16 cellular contexts compared by ENCODE assay signal in genomic region chr13:97549201-97549600, GRCh38.
DNase-seq lines count a peak whose midpoint lies in the region; ATAC-seq and TF ChIP-seq lines count a peak whose summit lies in the region.
"Had no signal": no experiment of that assay in that cellular context is flagged by ENCODE, and none has a peak within 500 bp of the region (broad histone marks: within the 10 kb centered on the region; RNA-seq: fewer than 3 reads in every experiment).

No MANE protein-coding gene starts in this region.

- peaks cover 18% of the 10 kb centered on the region for H3K4me1 ChIP-seq in IMR-90 (ENCODE audit: control insufficient read depth, insufficient read depth, low read length)
- H3K4me1 ChIP-seq in suprapubic skin: no peaks in the 10 kb centered on the region
- H3K4me1 ChIP-seq in osteoblast (ENCODE audit: insufficient read depth, low read length): no peaks in the 10 kb centered on the region
- H3K4me1 ChIP-seq: BLaER1, HAP-1 had no signal

- H3K27me3 ChIP-seq in IMR-90 (ENCODE audit: control insufficient read depth, insufficient read depth, low read length): no peaks in the 10 kb centered on the region; the same call in 1 of the 2 replicates
- no peaks in the 10 kb centered on the region for H3K27me3 ChIP-seq in suprapubic skin
- no peaks in the 10 kb centered on the region for H3K27me3 ChIP-seq in osteoblast (ENCODE audit: insufficient read depth, low read length)
- H3K27me3 ChIP-seq: BLaER1 had no signal

- peak overlapping the region; percentile 70; the same call in 1 of the 2 replicates for H3K18ac ChIP-seq in IMR-90 (ENCODE audit: low read depth, low read length)

- H3K4me2 ChIP-seq in IMR-90 (ENCODE audit: low read depth, low read length): no peak overlapping the region
- no peak overlapping the region for H3K4me2 ChIP-seq in osteoblast (ENCODE audit: insufficient read depth, low read length)
- H3K4me2 ChIP-seq: BLaER1 had no signal

- no CpG with 5 or more reads among the region's 1 CpG for WGBS in IMR-90 (ENCODE audit: extremely low coverage in 2 of 2, insufficient read length in 1 of 2), 2 experiments
- 63% methylated on average over 1 of the region's 1 CpG for WGBS in suprapubic skin

- H3K9me3 ChIP-seq in IMR-90 (ENCODE audit: control insufficient read depth, insufficient read depth, low read length): no peaks in the 10 kb centered on the region
- no peaks in the 10 kb centered on the region for H3K9me3 ChIP-seq in suprapubic skin
- H3K9me3 ChIP-seq in osteoblast (ENCODE audit: low read depth, low read length): no peaks in the 10 kb centered on the region
- H3K9me3 ChIP-seq: HAP-1 had no signal

- TF ChIP-seq CTCF in IMR-90 (conservative IDR thresholded peaks at IDR 0.05; ENCODE audit: low read depth, low read length) (no peak), suprapubic skin (IDR thresholded peaks at IDR 0.05) (no peak), osteoblast (IDR thresholded peaks at IDR 0.05; ENCODE audit: extremely low read depth, low read depth, low read length) (no peak)

- 0 out of 2 replicates have a peak overlapping the region, but pooled peaks have one; percentile 49 for H2BK20ac ChIP-seq in IMR-90 (ENCODE audit: low read depth, low read length)

- H3K9me1 ChIP-seq in IMR-90 (ENCODE audit: insufficient read depth, low read length): peaks cover 3% of the 10 kb centered on the region; the same call in 1 of the 2 replicates

- no peak overlapping the region for H3K4me3 ChIP-seq in IMR-90 (ENCODE audit: insufficient read depth, low read depth, low read length)
- no peak overlapping the region for H3K4me3 ChIP-seq in suprapubic skin
- H3K4me3 ChIP-seq in osteoblast (ENCODE audit: insufficient read depth, low read length): no peak overlapping the region
- H3K4me3 ChIP-seq: BLaER1, GM23248, HAP-1 had no signal

- H2BK5ac ChIP-seq in IMR-90 (ENCODE audit: low read depth, low read length, poor library complexity, severe bottlenecking): no peak overlapping the region

- H3K79me2 ChIP-seq in osteoblast (ENCODE audit: insufficient read depth, low read length): no peaks in the 10 kb centered on the region

- H3K56ac ChIP-seq in IMR-90 (ENCODE audit: extremely low read depth, insufficient read depth, low read length): no peak overlapping the region

- no peak overlapping the region for H2AFZ ChIP-seq in IMR-90 (replicated peaks; ENCODE audit: low read length, poor library complexity)
- no peak overlapping the region for H2AFZ ChIP-seq in osteoblast (ENCODE audit: low read length)
- H2AFZ ChIP-seq: GM23248 had no signal

- no peak for ATAC-seq in IMR-90 (ENCODE audit: low read depth)
- ATAC-seq in HG02798 (IDR thresholded peaks at IDR 0.05; ENCODE audit: poor library complexity, unreplicated experiment): no peak

- no peak overlapping the region for H3K23ac ChIP-seq in IMR-90 (ENCODE audit: low read depth, low read length)

- peak overlapping the region; percentile 4; the same call in 1 of the 2 replicates for H4K91ac ChIP-seq in IMR-90 (ENCODE audit: insufficient read depth, low read depth, low read length)

- dilution Hi-C loops in IMR-90 (cut with HindIII; ENCODE audit: low sequenced_read_pairs, unreplicated experiment): no loop called here

- no peak overlapping the region for H3K14ac ChIP-seq in IMR-90 (replicated peaks; ENCODE audit: low read depth, low read length)

- no peak overlapping the region; the same call in 1 of the 2 replicates for H4K5ac ChIP-seq in IMR-90 (ENCODE audit: low read depth, low read length)

- H2BK120ac ChIP-seq in IMR-90 (ENCODE audit: low read depth, low read length): 0 out of 2 replicates have a peak overlapping the region, but pooled peaks have one; percentile 21

- DNase-seq in NCI-H82 (lab: John Stamatoyannopoulos, UW) (peak; percentile 60), NCI-H82 treated with DMSO at 0.1 percent for 48 hours (lab: John Stamatoyannopoulos, UW; ENCODE audit: unreplicated experiment) (no peak), IMR-90 (no peak), left kidney (ENCODE audit: low read depth, low spot score) (peak; percentile 29), suprapubic skin (ENCODE audit: low spot score in 2 of 2) (no peak), germinal center (ENCODE audit: low spot score) (no peak), osteoblast (ENCODE audit: insufficient read length, low spot score, missing footprints) (no peak)
- DNase-seq: 8988T; CD4-positive, alpha-beta memory T cell; DMS153; DMS79; GDM1; GM23248 had no signal

- TF ChIP-seq POLR2A in IMR-90 (IDR thresholded peaks at IDR 0.05; ENCODE audit: low read depth, low read length): no peak
- no peak for TF ChIP-seq POLR2A in suprapubic skin (IDR thresholded peaks at IDR 0.05)

- H3K79me1 ChIP-seq in IMR-90 (ENCODE audit: low read depth in 1 of 2, low read length in 2 of 2): no peaks in the 10 kb centered on the region

- peak overlapping the region; percentile 6; the same call in 1 of the 2 replicates for H3K27ac ChIP-seq in IMR-90 (ENCODE audit: insufficient read depth, low read length)
- peak overlapping the region; percentile 54 for H3K27ac ChIP-seq in suprapubic skin
- H3K27ac ChIP-seq in osteoblast (ENCODE audit: low read depth, low read length): no peak overlapping the region
- H3K27ac ChIP-seq: BLaER1, GM23248 had no signal

- H2AK5ac ChIP-seq in IMR-90 (ENCODE audit: low read depth, low read length): no peak overlapping the region

- H2BK15ac ChIP-seq in IMR-90 (ENCODE audit: low read depth, low read length): no peak overlapping the region

- no peak for TF ChIP-seq RAD21 in IMR-90 (IDR thresholded peaks at IDR 0.05; ENCODE audit: low read length)

- no peak overlapping the region for H2AK9ac ChIP-seq in IMR-90 (replicated peaks; ENCODE audit: low read depth, low read length, poor library complexity)

- CTCF ChIA-PET in IMR-90 (lab: Yijun Ruan, JAX): no interaction called here

- intact Hi-C loops in IMR-90 (cut with micrococcal nuclease): loop anchor here (10.0 kb wide), 1 partner anchor 114 kb away; the partner anchor contains the start of gene RAP2A

- in situ Hi-C loops in IMR-90 (cut with MboI; ENCODE audit: low sequenced_read_pairs): no loop called here

- no peaks in the 10 kb centered on the region for H4K20me1 ChIP-seq in IMR-90 (ENCODE audit: insufficient read depth, low read length)
- H4K20me1 ChIP-seq in osteoblast (ENCODE audit: insufficient read depth, low read length): no peaks in the 10 kb centered on the region
- H4K20me1 ChIP-seq: BLaER1 had no signal

- no peak overlapping the region for H3K9ac ChIP-seq in IMR-90 (ENCODE audit: low read depth, low read length)
- H3K9ac ChIP-seq: BLaER1, GM23248 had no signal

- no TSS peak for BruUV-seq in IMR-90 (replicated peaks; lab: Mats Ljungman, UMichigan)

- no peak overlapping the region for H4K8ac ChIP-seq in IMR-90 (ENCODE audit: low read depth in 2 of 2, low read length in 2 of 2)

- no peaks in the 10 kb centered on the region for H3K36me3 ChIP-seq in IMR-90 (ENCODE audit: control insufficient read depth, insufficient read depth, low read length)
- H3K36me3 ChIP-seq in suprapubic skin: no peaks in the 10 kb centered on the region
- H3K36me3 ChIP-seq in osteoblast (ENCODE audit: insufficient read depth, low read length): no peaks in the 10 kb centered on the region
- H3K36me3 ChIP-seq: BLaER1, HAP-1 had no signal

- POLR2A ChIA-PET in IMR-90 (lab: Charles Lee; ENCODE audit: unreplicated experiment): no interaction called here

- H3K4ac ChIP-seq in IMR-90 (ENCODE audit: low read depth, low read length): no peak overlapping the region

- TF ChIP-seq EP300 in suprapubic skin (IDR thresholded peaks at IDR 0.05): no peak

TF ChIP-seq in IMR-90, 13 proteins besides CTCF, POLR2A, EP300 and RAD21:
- TF ChIP-seq RCOR1 (IDR thresholded peaks at IDR 0.05; ENCODE audit: insufficient replicate concordance, low read length) (no peak), MAFK (IDR thresholded peaks at IDR 0.05; ENCODE audit: low read depth, low read length) (no peak), CHD1 (IDR thresholded peaks at IDR 0.05; ENCODE audit: low read depth, low read length) (no peak), RFX5 (IDR thresholded peaks at IDR 0.05; ENCODE audit: low read depth, low read length) (no peak), FOS (IDR thresholded peaks at IDR 0.05; ENCODE audit: low read depth, low read length) (no peak), BHLHE40 (IDR thresholded peaks at IDR 0.05; ENCODE audit: low read depth, low read length) (no peak), MAZ (IDR thresholded peaks at IDR 0.05; ENCODE audit: borderline replicate concordance, low read depth, low read length) (no peak), ELK1 (IDR thresholded peaks at IDR 0.05; ENCODE audit: borderline replicate concordance, low read depth, low read length) (no peak), USF2 (IDR thresholded peaks at IDR 0.05; ENCODE audit: low read depth, low read length) (no peak), CEBPB (IDR thresholded peaks at IDR 0.05; ENCODE audit: low read depth, low read length) (no peak)

Comparison
In these comparisons a context has a peak if more than half of its experiments do, and no peak if none do; other contexts are left out.
1. DNase-seq: peak in NCI-H82 (single experiment) and left kidney (single experiment); none in NCI-H82 treated with DMSO at 0.1 percent for 48 hours (single experiment), IMR-90 (single experiment), suprapubic skin (0 of 2), germinal center (single experiment) and osteoblast (single experiment).